ENCODE assay signal across 8 cellular contexts in genomic region chr1:155261888-155262673, GRCh38. TPM values are rescaled to one million over a fixed set of nuclear protein-coding genes. Genes with fewer than 3 reads are reported as not detected.
DNase-seq lines count a peak whose midpoint lies in the region; ATAC-seq, FAIRE-seq and TF ChIP-seq lines count a peak whose summit lies in the region.

Gene SCAMP3, minus strand, starts transcription at chr1:155262360. Its CDS starts 209 bp downstream, at chr1:155262151.

- peak within 1 kb of the TSS; percentile 89 for H3K9ac ChIP-seq in OCI-LY3 (ENCODE audit: low read length)
- peak within 1 kb of the TSS; percentile 61 for H3K9ac ChIP-seq in endothelial cell of umbilical vein (replicated peaks; ENCODE audit: extremely low read depth, insufficient read depth, low read length)

- H4K20me1 ChIP-seq in OCI-LY3 (ENCODE audit: insufficient read depth, low read length) (no peaks in the 10 kb centered on the region), endothelial cell of umbilical vein (replicated peaks; ENCODE audit: control insufficient read depth, extremely low read depth, insufficient read depth, low read length) (no peaks in the 10 kb centered on the region)

- dilution Hi-C loops in endothelial cell of umbilical vein (cut with MboI; ENCODE audit: extremely low pct_ligation_motif_present, low sequenced_read_pairs): no loop called here

- TSS peak; percentile 44 for BruUV-seq in endothelial cell of umbilical vein (replicated peaks; lab: Mats Ljungman, UMichigan)

- no peak for TF ChIP-seq CTCF in OCI-LY3 (IDR thresholded peaks at IDR 0.05; ENCODE audit: low read depth, low read length)
- no peak for TF ChIP-seq CTCF in endothelial cell of umbilical vein (IDR thresholded peaks at IDR 0.05; ENCODE audit: extremely low read depth in 1 of 2, insufficient read depth in 1 of 2, low read depth in 1 of 2, low read length in 2 of 2)

- TF ChIP-seq POLR2A in endothelial cell of umbilical vein (IDR thresholded peaks at IDR 0.05; ENCODE audit: low read depth, low read length): peak; percentile 97

- peak; percentile 97 for FAIRE-seq in endothelial cell of umbilical vein (lab: Jason Lieb, UNC)

- DNase-seq in D341Med (ENCODE audit: low spot score) (peak; percentile 96), HuH-7 (ENCODE audit: low spot score) (peak; percentile 99), endothelial cell of umbilical vein (ENCODE audit: low read depth, low spot score) (peak; percentile 99), middle frontal gyrus (ENCODE audit: extremely low spot score, low spot score) (peak; percentile 99)
- peak; percentile 91 for DNase-seq in activated CD8-positive, alpha-beta memory T cell treated with anti-CD3 and anti-CD28 coated beads, Interleukin-2, amount 50 U/mL, for 48 hours
- peak; percentile 82 to 87 for DNase-seq in stimulated activated CD8-positive, alpha-beta memory T cell treated with anti-CD3 and anti-CD28 coated beads, Interleukin-2, amount 100 ng/mL, for 48 hours (ENCODE audit: low read depth in 2 of 2)

- no peaks in the 10 kb centered on the region for H3K9me1 ChIP-seq in endothelial cell of umbilical vein (replicated peaks; ENCODE audit: control insufficient read depth, extremely low read depth, insufficient read depth, low read length)

- no peaks in the 10 kb centered on the region for H3K9me3 ChIP-seq in OCI-LY3 (ENCODE audit: insufficient read depth, low read length)
- no peaks in the 10 kb centered on the region for H3K9me3 ChIP-seq in endothelial cell of umbilical vein (replicated peaks; ENCODE audit: control insufficient read depth, insufficient read depth, low read length)

- intact Hi-C loops in endothelial cell of umbilical vein (cut with micrococcal nuclease): loop anchor here (1.0 kb wide), 3 partner anchors 11 to 61 kb away; partner anchors contain the start of genes CLK2 and HCN3

- CTCF ChIA-PET in endothelial cell of umbilical vein (lab: Charles Lee): interaction anchor here (1.0 to 1.9 kb wide), 5 partner anchors 11 to 387 kb away, joined by 4 to 18 read pairs (median 5); partner anchors contain the start of genes CLK2 and HCN3

- H3K4me1 ChIP-seq in OCI-LY3 (ENCODE audit: low read length) (peaks cover 14% of the 10 kb centered on the region), endothelial cell of umbilical vein (ENCODE audit: control insufficient read depth, extremely low read depth, insufficient read depth, low read length) (peaks cover 8% of the 10 kb centered on the region)

- POLR2A ChIA-PET in endothelial cell of umbilical vein (lab: Charles Lee): interaction anchor here (0.6 kb wide), 1 partner anchor 11 kb away, joined by 3 read pairs; the partner anchor contains the start of gene CLK2

- H3K4me3 ChIP-seq in OCI-LY3 (ENCODE audit: low read length): peak within 1 kb of the TSS; percentile 85
- H3K4me3 ChIP-seq in endothelial cell of umbilical vein (replicated peaks in 1 of 3; ENCODE audit: insufficient read depth in 1 of 3, low read depth in 1 of 3, low read length in 3 of 3): peak within 1 kb of the TSS; percentile 51 to 74 (median 64)

- H3K27me3 ChIP-seq in OCI-LY3 (ENCODE audit: low read depth, low read length) (no peaks in the 10 kb centered on the region), endothelial cell of umbilical vein (ENCODE audit: control insufficient read depth in 2 of 2, insufficient read depth in 2 of 2, low read length in 2 of 2) (no peaks in the 10 kb centered on the region)

- H2AFZ ChIP-seq in OCI-LY3 (ENCODE audit: low read depth, low read length) (peak within 1 kb of the TSS; percentile 30; the same call in 1 of the 2 replicates), endothelial cell of umbilical vein (ENCODE audit: low read depth, low read length) (peak within 1 kb of the TSS; percentile 47)

- H3K4me2 ChIP-seq in OCI-LY3 (ENCODE audit: low read length): peak within 1 kb of the TSS; percentile 94
- H3K4me2 ChIP-seq in endothelial cell of umbilical vein (ENCODE audit: insufficient read depth, low read length): peak within 1 kb of the TSS; percentile 76

- H3K27ac ChIP-seq in OCI-LY3 (ENCODE audit: low read length) (peak within 1 kb of the TSS; percentile 62), endothelial cell of umbilical vein (ENCODE audit: insufficient read depth, low read depth, low read length) (peak within 1 kb of the TSS; percentile 6)

- H3K36me3 ChIP-seq in OCI-LY3 (replicated peaks; ENCODE audit: low read depth, low read length) (peaks cover 52% of the 10 kb centered on the region), endothelial cell of umbilical vein (ENCODE audit: control insufficient read depth in 2 of 2, extremely low read depth in 1 of 2, insufficient read depth in 2 of 2, low read length in 2 of 2) (peaks cover 7 to 29% of the 10 kb centered on the region in 2 experiments)

- H3K79me2 ChIP-seq in OCI-LY3 (ENCODE audit: low read length) (peaks cover 20% of the 10 kb centered on the region), endothelial cell of umbilical vein (ENCODE audit: control insufficient read depth, insufficient read depth, low read length) (peaks cover 17% of the 10 kb centered on the region)

- peak; percentile 84 for ATAC-seq in GM21515 (IDR thresholded peaks at IDR 0.05; ENCODE audit: unreplicated experiment)

TF ChIP-seq in endothelial cell of umbilical vein, 7 proteins besides CTCF, POLR2A, EP300 and RAD21:
- TF ChIP-seq POLR2AphosphoS5 (IDR thresholded peaks at IDR 0.05; ENCODE audit: insufficient read depth, low read depth, low read length) (peak; percentile 98), FOS (IDR thresholded peaks at IDR 0.05; ENCODE audit: borderline replicate concordance, insufficient read depth, low read length) (no peak), EZH2 (IDR thresholded peaks at IDR 0.05; ENCODE audit: borderline replicate concordance, low read depth, low read length, severe bottlenecking) (no peak), GATA2 (IDR thresholded peaks at IDR 0.05; ENCODE audit: insufficient read depth, insufficient read length, low read depth, low read length) (no peak), MYC (IDR thresholded peaks at IDR 0.05; ENCODE audit: low read depth, low read length) (peak; percentile 42), JUN (IDR thresholded peaks at IDR 0.05; ENCODE audit: borderline replicate concordance, insufficient read depth, insufficient read length, low read depth) (no peak), MAX (IDR thresholded peaks at IDR 0.05; ENCODE audit: insufficient read depth, insufficient read length) (peak; percentile 98)

RNA-seq across cellular contexts. Expression of gene SCAMP3, which starts in this region (rescaled TPM):
- total RNA-seq in endothelial cell of umbilical vein: 80.1 and 80.8 TPM in 2 replicates
- polyA plus RNA-seq in endothelial cell of umbilical vein: 306 and 342 TPM in 2 replicates
- 157 and 171 TPM in 2 replicates for polyA plus RNA-seq in endothelial cell of umbilical vein (2011; cell fraction: cytosol; rRNA removed)
- 76.5 and 78.5 TPM in 2 replicates for polyA plus RNA-seq in endothelial cell of umbilical vein (2011; cell fraction: nucleus; rRNA removed)
- polyA plus RNA-seq in endothelial cell of umbilical vein (2012): 76.7 and 82.9 TPM in 2 replicates
- 125 and 131 TPM in 2 replicates for polyA minus RNA-seq in endothelial cell of umbilical vein
- polyA minus RNA-seq in endothelial cell of umbilical vein (2011; cell fraction: cytosol; rRNA and poly(A)+ RNA removed): 87.9 TPM
- 22.5 and 23.7 TPM in 2 replicates for polyA minus RNA-seq in endothelial cell of umbilical vein (2011; cell fraction: nucleus; rRNA and poly(A)+ RNA removed)

Comparison
In these comparisons a context has a peak if more than half of its experiments do, and no peak if none do; other contexts are left out.
1. Peak in every context shown above with its lines: DNase-seq, ATAC-seq, H3K4me3 ChIP-seq and H3K27ac ChIP-seq.